In the genomic region with DNA sequence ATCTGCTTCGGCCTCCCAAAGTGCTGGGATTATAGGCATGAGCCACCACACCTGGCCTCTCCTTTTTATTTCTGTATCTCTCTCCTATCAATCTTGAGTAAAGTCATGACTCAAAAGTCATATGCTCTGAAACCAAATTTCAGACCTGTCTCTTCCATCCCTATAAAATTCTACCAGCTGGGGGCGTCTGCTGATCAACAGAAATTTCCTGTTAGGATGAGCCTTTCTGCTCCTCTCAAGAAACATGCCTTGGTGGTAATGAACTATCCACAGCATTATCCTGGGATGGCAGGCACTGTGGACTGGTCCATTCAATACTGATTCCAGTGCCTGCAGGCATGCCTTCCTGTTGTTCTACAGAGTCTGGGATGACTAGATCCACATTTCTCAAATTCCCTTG, we compare ENCODE assay signal across 15 cellular contexts.
DNase-seq lines count a peak whose midpoint lies in the region; ATAC-seq, FAIRE-seq and TF ChIP-seq lines count a peak whose summit lies in the region.
"Had no signal": no experiment of that assay in that cellular context is flagged by ENCODE, and none has a peak within 500 bp of the region (broad histone marks: within the 10 kb centered on the region; RNA-seq: fewer than 3 reads in every experiment).

No MANE protein-coding gene starts in this region.

- DNase-seq in NCI-H446 (lab: John Stamatoyannopoulos, UW) (peak; percentile 15 to 38), NCI-H446 treated with DMSO at 0.1 percent for 48 hours (lab: John Stamatoyannopoulos, UW) (no peak), NB4 (ENCODE audit: low read depth) (peak; percentile 13), GM12878 (ENCODE audit: low read depth, low spot score) (no peak), trophoblast cell (peak; percentile 5 to 39), neuronal stem cell (ENCODE audit: low spot score) (no peak)
- no peak for DNase-seq in effector memory CD8-positive, alpha-beta T cell
- DNase-seq: activated gamma-delta T cell; stimulated activated CD4-positive, alpha-beta T cell treated with anti-CD3 and anti-CD28 coated beads, Interleukin-12 subunit alpha, Interleukin-12 subunit beta, amount 100 ng/mL, for 4 hours; upper lobe of right lung had no signal

- intact Hi-C loops in GM12878 (cut with micrococcal nuclease; ENCODE audit: unreplicated experiment), result loop anchor here (5.0 kb wide), 1 partner anchor 370 kb away; no protein-coding TSS in a partner anchor

- H3K9ac ChIP-seq in GM12878 (ENCODE audit: control insufficient read depth, insufficient read depth, low read length), result no peak overlapping the region
- H3K9ac ChIP-seq in trophoblast cell (ENCODE audit: low read length), result no peak overlapping the region
- H3K9ac ChIP-seq in neuronal stem cell (ENCODE audit: low read depth, low read length, poor library complexity), result no peak overlapping the region

- no peaks in the 10 kb centered on the region for H3K36me3 ChIP-seq in GM12878 (ENCODE audit: control insufficient read depth in 2 of 2, insufficient read depth in 2 of 2, low read length in 1 of 2)
- H3K36me3 ChIP-seq in trophoblast cell (ENCODE audit: control insufficient read depth in 1 of 2, insufficient read depth in 2 of 2, low read length in 2 of 2), result no peaks in the 10 kb centered on the region
- no peaks in the 10 kb centered on the region for H3K36me3 ChIP-seq in neuronal stem cell (replicated peaks in 1 of 2; ENCODE audit: control insufficient read depth in 2 of 2, insufficient read depth in 2 of 2, low read length in 2 of 2)
- H3K36me3 ChIP-seq: upper lobe of right lung had no signal

- H4K91ac ChIP-seq in trophoblast cell (ENCODE audit: low read depth, low read length), result no peak overlapping the region
- H4K91ac ChIP-seq in neuronal stem cell (ENCODE audit: low read depth, low read length, poor library complexity), result no peak overlapping the region

- TF ChIP-seq CTCF in NB4 (IDR thresholded peaks at IDR 0.05; ENCODE audit: low read depth, low read length) (no peak), GM12878 (IDR thresholded peaks at IDR 0.05 in 2 of 3, conservative IDR thresholded peaks at IDR 0.05 in 1 of 3; ENCODE audit: control insufficient read depth in 2 of 3, extremely low read depth in 1 of 3, insufficient read depth in 1 of 3, low read depth in 3 of 3, low read length in 3 of 3) (peak in 1 of 3 experiments; percentile 9; a peak in 1 of 6 replicates)

- no peaks in the 10 kb centered on the region for H4K20me1 ChIP-seq in GM12878 (ENCODE audit: control insufficient read depth, insufficient read depth)

- no peak for FAIRE-seq in GM12878 (lab: Jason Lieb, UNC)
- FAIRE-seq: endometrium had no signal

- no peak overlapping the region for H3K4me3 ChIP-seq in NB4 (ENCODE audit: low read depth, low read length)
- H3K4me3 ChIP-seq in GM12878, result no peak overlapping the region
- H3K4me3 ChIP-seq in trophoblast cell (ENCODE audit: low read depth, low read length), result no peak overlapping the region
- H3K4me3 ChIP-seq in neuronal stem cell (ENCODE audit: low read length in 2 of 2), result no peak overlapping the region
- H3K4me3 ChIP-seq: upper lobe of right lung had no signal

- no peak overlapping the region for H3K23ac ChIP-seq in trophoblast cell (ENCODE audit: low read length)
- H3K23ac ChIP-seq in neuronal stem cell (ENCODE audit: low read depth, low read length, poor library complexity), result no peak overlapping the region

- no peak overlapping the region for H3K4ac ChIP-seq in trophoblast cell (ENCODE audit: low read depth, low read length)
- H3K4ac ChIP-seq in neuronal stem cell (ENCODE audit: low read length), result no peak overlapping the region

- H2AFZ ChIP-seq in GM12878 (ENCODE audit: control insufficient read depth, low read depth, low read length) (no peak overlapping the region), trophoblast cell (ENCODE audit: insufficient read depth, low read length, poor library complexity) (no peak overlapping the region), neuronal stem cell (ENCODE audit: low read length) (no peak overlapping the region)

- H2BK15ac ChIP-seq in neuronal stem cell (ENCODE audit: low read length), result no peak overlapping the region

- no peak overlapping the region for H3K4me3 Mint-ChIP-seq in effector memory CD8-positive, alpha-beta T cell
- H3K4me3 Mint-ChIP-seq: brain; memory B cell; T-helper 1 cell treated with Interleukin-12 subunit alpha and Interleukin-12 subunit beta and Interleukin-4 antibody, amounts not matched to agents 30 μg/mL and 1 μg/mL, for 36 hours had no signal

- H3K27ac ChIP-seq in GM12878 (ENCODE audit: control insufficient read depth, insufficient read depth) (no peak overlapping the region), trophoblast cell (ENCODE audit: low read depth, low read length) (no peak overlapping the region), neuronal stem cell (replicated peaks; ENCODE audit: low read length) (no peak overlapping the region)
- H3K27ac ChIP-seq: upper lobe of right lung had no signal

- H3K4me2 ChIP-seq in GM12878 (ENCODE audit: control insufficient read depth, insufficient read depth), result no peak overlapping the region
- H3K4me2 ChIP-seq in trophoblast cell (ENCODE audit: low read length), result no peak overlapping the region
- H3K4me2 ChIP-seq in neuronal stem cell (ENCODE audit: insufficient read depth, low read length, poor library complexity, severe bottlenecking), result no peak overlapping the region

- H3K4me1 Mint-ChIP-seq in effector memory CD8-positive, alpha-beta T cell (ENCODE audit: low read depth in 2 of 2), result no peaks in the 10 kb centered on the region
- H3K4me1 Mint-ChIP-seq: memory B cell had no signal

- no peaks in the 10 kb centered on the region for H3K79me2 ChIP-seq in GM12878 (ENCODE audit: control insufficient read depth, insufficient read depth, low read length)
- no peaks in the 10 kb centered on the region for H3K79me2 ChIP-seq in trophoblast cell (ENCODE audit: control insufficient read depth, insufficient read depth, low read length, poor library complexity)

- no peaks in the 10 kb centered on the region for H3K4me1 ChIP-seq in GM12878 (ENCODE audit: control insufficient read depth, insufficient read depth, low read length)
- no peaks in the 10 kb centered on the region for H3K4me1 ChIP-seq in trophoblast cell (ENCODE audit: control insufficient read depth in 1 of 2, insufficient read depth in 2 of 2, low read length in 2 of 2)
- peaks cover 0 to 3% of the 10 kb centered on the region in 2 donors for H3K4me1 ChIP-seq in neuronal stem cell (ENCODE audit: control insufficient read depth in 2 of 2, insufficient read depth in 1 of 2, low read depth in 1 of 2, low read length in 2 of 2)
- H3K4me1 ChIP-seq: upper lobe of right lung had no signal

- BruUV-seq in GM12878 (replicated peaks; lab: Mats Ljungman, UMichigan), result no TSS peak

- H2BK120ac ChIP-seq in trophoblast cell (ENCODE audit: insufficient read depth, low read length, poor library complexity) (no peak overlapping the region), neuronal stem cell (ENCODE audit: low read depth, low read length) (no peak overlapping the region)

- no peak for TF ChIP-seq EP300 in GM12878 (IDR thresholded peaks at IDR 0.05; ENCODE audit: borderline replicate concordance in 1 of 2, control insufficient read depth in 1 of 2, low read depth in 2 of 2, low read length in 2 of 2)

- no peaks in the 10 kb centered on the region for H3K79me1 ChIP-seq in trophoblast cell (ENCODE audit: low read length)
- H3K79me1 ChIP-seq in neuronal stem cell (ENCODE audit: low read depth, low read length), result no peaks in the 10 kb centered on the region

- H3K27me3 Mint-ChIP-seq in effector memory CD8-positive, alpha-beta T cell, result no peaks in the 10 kb centered on the region
- H3K27me3 Mint-ChIP-seq: brain, memory B cell had no signal

- H3K14ac ChIP-seq in trophoblast cell (ENCODE audit: low read length) (no peak overlapping the region), neuronal stem cell (ENCODE audit: low read length) (no peak overlapping the region)

- H3K18ac ChIP-seq in trophoblast cell (ENCODE audit: low read length) (no peak overlapping the region), neuronal stem cell (ENCODE audit: low read length) (no peak overlapping the region)

- H4K12ac ChIP-seq in trophoblast cell (ENCODE audit: low read depth, low read length), result no peak overlapping the region

- H4K8ac ChIP-seq in trophoblast cell (ENCODE audit: low read depth, low read length), result no peak overlapping the region
- no peak overlapping the region for H4K8ac ChIP-seq in neuronal stem cell (ENCODE audit: low read depth, low read length)

- SMC1A ChIA-PET in GM12878 (lab: Charles Lee; ENCODE audit: uncharacterized antibody, unreplicated experiment), result interaction anchor here (1.9 kb wide), 1 partner anchor 370 kb away, joined by 6 read pairs; no protein-coding TSS in a partner anchor

- H2BK5ac ChIP-seq in trophoblast cell (ENCODE audit: low read depth, low read length, poor library complexity) (no peak overlapping the region), neuronal stem cell (ENCODE audit: low read length) (no peak overlapping the region)

- H3K36me3 Mint-ChIP-seq in effector memory CD8-positive, alpha-beta T cell (ENCODE audit: insufficient read depth), result no peaks in the 10 kb centered on the region
- H3K36me3 Mint-ChIP-seq: brain, memory B cell had no signal

- RAD21 ChIA-PET in GM12878 (lab: Charles Lee; ENCODE audit: unreplicated experiment), result interaction anchor here (1.2 to 2.6 kb wide), 2 partner anchors 181 to 370 kb away, joined by 4 to 9 read pairs; no protein-coding TSS in a partner anchor

- peaks cover 19 to 20% of the 10 kb centered on the region in 2 donors for H3K9me3 Mint-ChIP-seq in effector memory CD8-positive, alpha-beta T cell
- H3K9me3 Mint-ChIP-seq: T-helper 1 cell treated with Interleukin-12 subunit alpha and Interleukin-12 subunit beta and Interleukin-4 antibody, amounts not matched to agents 30 μg/mL and 1 μg/mL, for 36 hours had no signal

- H3K27ac Mint-ChIP-seq in effector memory CD8-positive, alpha-beta T cell, result no peak overlapping the region
- H3K27ac Mint-ChIP-seq: brain; memory B cell; T-helper 1 cell treated with Interleukin-12 subunit alpha and Interleukin-12 subunit beta and Interleukin-4 antibody, amounts not matched to agents 30 μg/mL and 1 μg/mL, for 36 hours had no signal

- POLR2A ChIA-PET in GM12878 (lab: Charles Lee), result no interaction called here

- TF ChIP-seq POLR2A in NB4 (IDR thresholded peaks at IDR 0.05; ENCODE audit: extremely low read depth, insufficient read length) (no peak), GM12878 (IDR thresholded peaks at IDR 0.05; ENCODE audit: low read depth, low read length) (no peak)

- 0 out of 2 replicates have a peak, but pooled peaks have one; percentile 9 for TF ChIP-seq RAD21 in GM12878 (IDR thresholded peaks at IDR 0.05; ENCODE audit: insufficient read depth, low read depth, low read length)

- H3K27me3 ChIP-seq in GM12878 (replicated peaks in 1 of 2; ENCODE audit: control insufficient read depth in 2 of 2, insufficient read depth in 2 of 2, low read length in 1 of 2) (no peaks in the 10 kb centered on the region), trophoblast cell (ENCODE audit: insufficient read depth, low read length) (no peaks in the 10 kb centered on the region), neuronal stem cell (ENCODE audit: control insufficient read depth in 3 of 3, insufficient read depth in 3 of 3, low read depth in 1 of 3, low read length in 3 of 3) (no peaks in the 10 kb centered on the region)
- H3K27me3 ChIP-seq: upper lobe of right lung had no signal

- H2BK12ac ChIP-seq in trophoblast cell (ENCODE audit: low read length) (no peak overlapping the region), neuronal stem cell (ENCODE audit: low read length) (no peak overlapping the region)

- in situ Hi-C loops in GM12878 (cut with MboI), result no loop called here

- H3K9me3 ChIP-seq in GM12878 (replicated peaks; ENCODE audit: control insufficient read depth, insufficient read depth, low read length) (no peaks in the 10 kb centered on the region), trophoblast cell (ENCODE audit: insufficient read depth, low read depth, low read length) (no peaks in the 10 kb centered on the region), neuronal stem cell (replicated peaks in 1 of 2; ENCODE audit: control insufficient read depth in 2 of 2, insufficient read depth in 1 of 2, low read depth in 1 of 2, low read length in 2 of 2) (no peaks in the 10 kb centered on the region)
- H3K9me3 ChIP-seq: upper lobe of right lung had no signal

- H2AK5ac ChIP-seq in trophoblast cell (ENCODE audit: low read length) (no peak overlapping the region), neuronal stem cell (ENCODE audit: low read depth, low read length) (no peak overlapping the region)

- 25% methylated on average over 2 of the region's 2 CpGs for WGBS in GM12878 (ENCODE audit: insufficient coverage, insufficient replicate concordance, low lambda C conversion rate, missing lambda C conversion rate)
- no CpG with 5 or more reads among the region's 2 CpGs for WGBS in trophoblast cell (ENCODE audit: extremely low coverage, insufficient coverage, insufficient read length)
- WGBS in neuronal stem cell (ENCODE audit: extremely low coverage in 2 of 2, insufficient read length in 2 of 2, insufficient replicate concordance in 1 of 2), 2 donors, result no CpG with 5 or more reads among the region's 2 CpGs

- CTCF ChIA-PET in GM12878 (lab: Yijun Ruan, JAX), result interaction anchor here (0.7 to 3.0 kb wide), 3 partner anchors 181 to 989 kb away, joined by 3 to 19 read pairs (median 4); no protein-coding TSS in a partner anchor

- ATAC-seq in GM12878, result no peak
- ATAC-seq in effector memory CD8-positive, alpha-beta T cell (replicated peaks), result no peak
- no peak for ATAC-seq in GM21528 (IDR thresholded peaks at IDR 0.05; ENCODE audit: low FRiP score, unreplicated experiment)
- ATAC-seq: upper lobe of right lung had no signal

Comparison
In these comparisons a context has a peak if more than half of its experiments do, and no peak if none do; other contexts are left out.
1. DNase-seq: peak in NCI-H446 (2 of 2), NB4 (single experiment) and trophoblast cell (2 of 2); none in NCI-H446 treated with DMSO at 0.1 percent for 48 hours (single experiment), GM12878 (single experiment), neuronal stem cell (single experiment) and effector memory CD8-positive, alpha-beta T cell (0 of 3).